Comparison of ENCODE assay signal across 5 cellular contexts in the genomic region with DNA sequence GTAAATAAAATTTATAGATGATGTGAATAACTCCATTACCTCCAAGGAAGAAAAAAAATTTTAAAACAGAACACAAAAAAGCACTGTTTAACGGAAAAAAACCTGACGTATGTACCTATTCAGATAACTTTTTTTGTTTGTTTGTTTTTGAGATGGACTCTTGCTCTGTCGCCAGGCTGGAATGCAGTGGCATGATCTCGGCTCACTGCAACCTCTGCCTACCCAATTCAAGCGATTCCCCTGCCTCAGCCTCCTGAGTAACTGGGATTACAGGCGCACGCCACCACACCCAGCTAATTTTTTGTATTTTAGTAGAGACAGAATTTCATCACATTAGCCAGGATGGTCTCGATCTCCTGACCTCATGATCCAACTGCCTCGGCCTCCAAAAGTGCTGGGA. TPM values are rescaled to one million over a fixed set of nuclear protein-coding genes. Genes with fewer than 3 reads are reported as not detected.
DNase-seq lines count a peak whose midpoint lies in the region; ATAC-seq and TF ChIP-seq lines count a peak whose summit lies in the region.
"Not testable (repeated sequence)": the region's sequence is repeated elsewhere in the genome, so short reads cannot be mapped to it uniquely, and the experiment has no call there.

No MANE protein-coding gene starts in this region.

- not testable (repeated sequence) for H3K27me3 ChIP-seq in PC-3 (ENCODE audit: low read length); SJSA1 (replicated peaks); liver (ENCODE audit: control insufficient read depth in 4 of 4, insufficient read depth in 4 of 4, low read length in 3 of 4); osteoblast (ENCODE audit: insufficient read depth, low read length)

- not testable (repeated sequence) for H4K20me1 ChIP-seq in PC-3 (ENCODE audit: low read length); osteoblast (ENCODE audit: insufficient read depth, low read length)

- not testable (repeated sequence) for H3K9me3 ChIP-seq in PC-3 (ENCODE audit: low read length); SJSA1 (replicated peaks); liver (ENCODE audit: control insufficient read depth in 4 of 4, low read length in 3 of 4); osteoblast (ENCODE audit: low read depth, low read length)

- POLR2A ChIA-PET in PC-3 (lab: Charles Lee; ENCODE audit: unreplicated experiment): not testable (repeated sequence)

- not testable (repeated sequence) for H3K27ac ChIP-seq in PC-3 (ENCODE audit: low read length); liver (ENCODE audit: low read depth in 1 of 2, low read length in 2 of 2); osteoblast (ENCODE audit: low read depth, low read length)
- H3K27ac ChIP-seq in SJSA1: peak overlapping the region; percentile 22; the same call in 1 of the 2 replicates

- not testable (repeated sequence) for H2AFZ ChIP-seq in PC-3 (ENCODE audit: low read length); osteoblast (ENCODE audit: low read length)

- BruUV-seq in PC-3 (replicated peaks; lab: Mats Ljungman, UMichigan): not testable (repeated sequence)

- intact Hi-C loops in PC-3 (cut with micrococcal nuclease): not testable (repeated sequence)

- DNase-seq in PC-3 (peak; percentile 7), osteoblast (ENCODE audit: insufficient read length, low spot score, missing footprints) (peak; percentile 61)
- not testable (repeated sequence) for DNase-seq in SJSA1 (ENCODE audit: low read depth in 1 of 2, low spot score in 2 of 2); left lobe of liver (ENCODE audit: low spot score)

- peak in 1 of 2 donors; percentile 13 for TF ChIP-seq RAD21 in liver (IDR thresholded peaks at IDR 0.05)

- H3K9me2 ChIP-seq in PC-3 (replicated peaks; ENCODE audit: low read length): not testable (repeated sequence)

- WGBS in liver: 71% methylated on average over 9 of the region's 9 CpGs

- H3K79me2 ChIP-seq in PC-3 (ENCODE audit: low read length): peaks cover 72% of the 10 kb centered on the region
- H3K79me2 ChIP-seq in osteoblast (ENCODE audit: insufficient read depth, low read length): peaks cover 88% of the 10 kb centered on the region

- ATAC-seq in PC-3: not testable (repeated sequence)
- peak; percentile 75 for ATAC-seq in left lobe of liver

- H3F3A ChIP-seq in PC-3 (ENCODE audit: low read length, unreplicated experiment): not testable (repeated sequence)

- CTCF ChIA-PET in PC-3 (lab: Charles Lee): not testable (repeated sequence)

- H3K4me1 ChIP-seq in PC-3 (ENCODE audit: insufficient read depth, low read length); liver (ENCODE audit: control insufficient read depth in 4 of 4, insufficient read depth in 4 of 4, low read length in 3 of 4); osteoblast (ENCODE audit: insufficient read depth, low read length): not testable (repeated sequence)
- peaks cover 11% of the 10 kb centered on the region; the same call in 1 of the 2 replicates for H3K4me1 ChIP-seq in SJSA1 (replicated peaks)

- not testable (repeated sequence) for H3K9ac ChIP-seq in PC-3 (ENCODE audit: low read length); liver (ENCODE audit: low read depth in 1 of 2, low read length in 2 of 2)

- TF ChIP-seq CTCF in PC-3 (conservative IDR thresholded peaks at IDR 0.05; ENCODE audit: low read depth, low read length); liver (IDR thresholded peaks at IDR 0.05; ENCODE audit: low read depth, low read length, missing input control); osteoblast (IDR thresholded peaks at IDR 0.05; ENCODE audit: extremely low read depth, low read depth, low read length): not testable (repeated sequence)

- H3K4me2 ChIP-seq in PC-3 (ENCODE audit: low read length); osteoblast (ENCODE audit: insufficient read depth, low read length): not testable (repeated sequence)

- not testable (repeated sequence) for H3K36me3 ChIP-seq in PC-3 (ENCODE audit: low read depth, low read length); liver (ENCODE audit: control insufficient read depth in 4 of 4, insufficient read depth in 3 of 4, low read depth in 1 of 4, low read length in 3 of 4); osteoblast (ENCODE audit: insufficient read depth, low read length)
- H3K36me3 ChIP-seq in SJSA1: peaks cover 13% of the 10 kb centered on the region

- H3K4me3 ChIP-seq in PC-3 (ENCODE audit: low read length); SJSA1; liver (ENCODE audit: low read depth in 1 of 3, low read length in 3 of 3); osteoblast (ENCODE audit: insufficient read depth, low read length): not testable (repeated sequence)

TF ChIP-seq in liver, 16 proteins besides CTCF, POLR2A, EP300 and RAD21:
- TF ChIP-seq SP1 (IDR thresholded peaks at IDR 0.05): peak; percentile 81
- TF ChIP-seq HNF4G (IDR thresholded peaks at IDR 0.05): peak; percentile 40
- TF ChIP-seq HNF4A (conservative IDR thresholded peaks at IDR 0.05): peak; percentile 77 to 79
TF ChIP-seq in liver: peak in this region for 3; not testable (repeated sequence) for 13.

RNA-seq across cellular contexts. Expression of a gene that starts 40.3 kb away (rescaled TPM):
- total RNA-seq in PC-3 (2014; rRNA removed): 13.1 and 14.6 TPM in 2 replicates
- 20.6 and 31.9 TPM in 2 replicates for total RNA-seq in SJSA1 (2014; rRNA removed; shearing (Covaris generic))
- 11.0 TPM for total RNA-seq in left lobe of liver
- total RNA-seq in liver: 10 to 100 TPM; 26.7 to 28.0 TPM
- polyA plus RNA-seq in liver: 1 to 10 TPM; 4.6 to 6.6 TPM
- 56.9 and 58.6 TPM in 2 replicates for total RNA-seq in osteoblast
